Comparison of ENCODE assay signal across 10 cellular contexts in genomic region chr22:31287818-31288495, GRCh38. TPM values are rescaled to one million over a fixed set of nuclear protein-coding genes. Genes with fewer than 3 reads are reported as not detected.
DNase-seq lines count a peak whose midpoint lies in the region; ATAC-seq and TF ChIP-seq lines count a peak whose summit lies in the region.
"Had no signal": no experiment of that assay in that cellular context is flagged by ENCODE, and none has a peak within 500 bp of the region (broad histone marks: within the 10 kb centered on the region; RNA-seq: fewer than 3 reads in every experiment).

No MANE protein-coding gene starts in this region.

- H3K36me3 ChIP-seq in mucosa of rectum (ENCODE audit: control insufficient read depth in 2 of 2, insufficient read depth in 2 of 2, low read length in 2 of 2) (peaks cover 44 to 50% of the 10 kb centered on the region in 2 donors), vagina (peaks cover 0 to 40% of the 10 kb centered on the region in 2 donors)
- H3K36me3 ChIP-seq: cardiac muscle cell had no signal

- H3K27me3 ChIP-seq in mucosa of rectum (ENCODE audit: control insufficient read depth in 2 of 2, insufficient read depth in 2 of 2, low read length in 2 of 2) (no peaks in the 10 kb centered on the region), vagina (no peaks in the 10 kb centered on the region)
- H3K27me3 ChIP-seq: cardiac muscle cell had no signal

- H3K9me3 ChIP-seq in mucosa of rectum (ENCODE audit: control insufficient read depth in 2 of 2, low read length in 2 of 2) (no peaks in the 10 kb centered on the region), vagina (no peaks in the 10 kb centered on the region)

- H3K27ac ChIP-seq in mucosa of rectum (ENCODE audit: low read depth in 2 of 2, low read length in 2 of 2) (peak overlapping the region; percentile 97 to 99), vagina (peak overlapping the region; percentile 97)
- H3K27ac ChIP-seq: cardiac muscle cell had no signal

- peak overlapping the region in 1 of 2 donors; percentile 28 for H3K9ac ChIP-seq in mucosa of rectum (ENCODE audit: low read depth in 1 of 2, low read length in 2 of 2)

- no peaks in the 10 kb centered on the region for H3K9me3 Mint-ChIP-seq in stimulated activated naive CD8-positive, alpha-beta T cell treated with anti-CD3 and anti-CD28 coated beads, Interleukin-15, Interleukin-2, amounts not matched to agents 100 ng/mL and 50 ng/mL, for 24 hours
- H3K9me3 Mint-ChIP-seq in activated T-helper 1 cell treated with anti-CD3 and anti-CD28 coated beads, Interleukin-12 subunit alpha, Interleukin-12 subunit beta, Interleukin-2, Interleukin-4 antibody, amounts not matched to agents 30 ng/mL and 10 ng/mL and 1 ng/mL, durations not matched to agents 14 hours and 24 hours and 36 hours = no peaks in the 10 kb centered on the region
- no peaks in the 10 kb centered on the region for H3K9me3 Mint-ChIP-seq in HFFc6
- H3K9me3 Mint-ChIP-seq: GM23338 had no signal

- no peak for ATAC-seq in stimulated activated naive CD8-positive, alpha-beta T cell treated with anti-CD3 and anti-CD28 coated beads, Interleukin-15, Interleukin-2, amounts not matched to agents 100 U/mL and 50 U/mL, for 24 hours
- no peak for ATAC-seq in HG03571 (IDR thresholded peaks at IDR 0.05; ENCODE audit: unreplicated experiment)
- ATAC-seq: GM23338 had no signal

- H3K4me3 ChIP-seq in mucosa of rectum (ENCODE audit: low read length in 2 of 2) (no peak overlapping the region), vagina (no peak overlapping the region)
- H3K4me3 ChIP-seq: cardiac muscle cell, GM23338 had no signal

- H3K27me3 Mint-ChIP-seq in stimulated activated naive CD8-positive, alpha-beta T cell treated with anti-CD3 and anti-CD28 coated beads, Interleukin-15, Interleukin-2, amounts not matched to agents 100 ng/mL and 50 ng/mL, for 24 hours = no peaks in the 10 kb centered on the region
- H3K27me3 Mint-ChIP-seq in activated T-helper 1 cell treated with anti-CD3 and anti-CD28 coated beads, Interleukin-12 subunit alpha, Interleukin-12 subunit beta, Interleukin-2, Interleukin-4 antibody, amounts not matched to agents 30 ng/mL and 10 ng/mL and 1 ng/mL, durations not matched to agents 14 hours and 24 hours and 36 hours (ENCODE audit: insufficient read depth) = no peaks in the 10 kb centered on the region
- no peaks in the 10 kb centered on the region; the same call in 1 of the 2 replicates for H3K27me3 Mint-ChIP-seq in HFFc6 (ENCODE audit: insufficient read depth)

- TF ChIP-seq CTCF in vagina (IDR thresholded peaks at IDR 0.05) (no peak), HFFc6 (IDR thresholded peaks at IDR 0.05) (no peak)

- peak overlapping the region; percentile 96 for H3K4me3 Mint-ChIP-seq in stimulated activated naive CD8-positive, alpha-beta T cell treated with anti-CD3 and anti-CD28 coated beads, Interleukin-15, Interleukin-2, amounts not matched to agents 100 ng/mL and 50 ng/mL, for 24 hours
- H3K4me3 Mint-ChIP-seq in activated T-helper 1 cell treated with anti-CD3 and anti-CD28 coated beads, Interleukin-12 subunit alpha, Interleukin-12 subunit beta, Interleukin-2, Interleukin-4 antibody, amounts not matched to agents 30 ng/mL and 10 ng/mL and 1 ng/mL, durations not matched to agents 14 hours and 24 hours and 36 hours = peak overlapping the region; percentile 78
- no peak overlapping the region for H3K4me3 Mint-ChIP-seq in HFFc6
- H3K4me3 Mint-ChIP-seq: GM23338 had no signal

- no peak for DNase-seq in stimulated activated naive CD8-positive, alpha-beta T cell treated with anti-CD3 and anti-CD28 coated beads, Interleukin-15, Interleukin-2, amounts not matched to agents 100 U/mL and 50 U/mL, for 24 hours
- DNase-seq in activated T-helper 1 cell treated with anti-CD3 and anti-CD28 coated beads, Interleukin-12 subunit alpha, Interleukin-12 subunit beta, Interleukin-2, Interleukin-4 antibody, amounts not matched to agents 30 ng/mL and 10 ng/mL and 1 ng/mL, durations not matched to agents 14 hours and 24 hours and 36 hours (ENCODE audit: low spot score) = no peak
- DNase-seq in vagina (ENCODE audit: extremely low spot score in 2 of 2) (peak in 1 of 2 donors; percentile 78), NCI-H2081 treated with DMSO at 0.1 percent for 48 hours (lab: John Stamatoyannopoulos, UW) (no peak), HFFc6 (no peak)

- H3K4me1 Mint-ChIP-seq in stimulated activated naive CD8-positive, alpha-beta T cell treated with anti-CD3 and anti-CD28 coated beads, Interleukin-15, Interleukin-2, amounts not matched to agents 100 ng/mL and 50 ng/mL, for 24 hours (ENCODE audit: low read depth) = peaks cover 87% of the 10 kb centered on the region
- H3K4me1 Mint-ChIP-seq in activated T-helper 1 cell treated with anti-CD3 and anti-CD28 coated beads, Interleukin-12 subunit alpha, Interleukin-12 subunit beta, Interleukin-2, Interleukin-4 antibody, amounts not matched to agents 30 ng/mL and 10 ng/mL and 1 ng/mL, durations not matched to agents 14 hours and 24 hours and 36 hours (ENCODE audit: low read depth) = peaks cover 75% of the 10 kb centered on the region
- H3K4me1 Mint-ChIP-seq in HFFc6 (ENCODE audit: low read depth) = peaks cover 25% of the 10 kb centered on the region

- no peak for TF ChIP-seq POLR2A in vagina (IDR thresholded peaks at IDR 0.05)

- H3K27ac Mint-ChIP-seq in stimulated activated naive CD8-positive, alpha-beta T cell treated with anti-CD3 and anti-CD28 coated beads, Interleukin-15, Interleukin-2, amounts not matched to agents 100 ng/mL and 50 ng/mL, for 24 hours = peak overlapping the region; percentile 96
- peak overlapping the region; percentile 85 for H3K27ac Mint-ChIP-seq in activated T-helper 1 cell treated with anti-CD3 and anti-CD28 coated beads, Interleukin-12 subunit alpha, Interleukin-12 subunit beta, Interleukin-2, Interleukin-4 antibody, amounts not matched to agents 30 ng/mL and 10 ng/mL and 1 ng/mL, durations not matched to agents 14 hours and 24 hours and 36 hours
- H3K27ac Mint-ChIP-seq in HFFc6 = no peak overlapping the region
- H3K27ac Mint-ChIP-seq: GM23338 had no signal

- intact Hi-C loops in activated T-helper 1 cell treated with anti-CD3 and anti-CD28 coated beads, Interleukin-12 subunit alpha, Interleukin-12 subunit beta, Interleukin-2, Interleukin-4 antibody, amounts not matched to agents 30 ng/mL and 10 ng/mL and 1 ng/mL, durations not matched to agents 14 hours and 24 hours and 36 hours (cut with micrococcal nuclease) = no loop called here
- intact Hi-C loops in vagina (cut with DNase I) = no loop called here

- H3K4me1 ChIP-seq in mucosa of rectum (ENCODE audit: control insufficient read depth in 2 of 2, insufficient read depth in 2 of 2, low read length in 2 of 2) (peaks cover 15 to 24% of the 10 kb centered on the region in 2 donors), vagina (peaks cover 42% of the 10 kb centered on the region)

- H3K36me3 Mint-ChIP-seq in stimulated activated naive CD8-positive, alpha-beta T cell treated with anti-CD3 and anti-CD28 coated beads, Interleukin-15, Interleukin-2, amounts not matched to agents 100 ng/mL and 50 ng/mL, for 24 hours (ENCODE audit: low read depth) = peaks cover 3% of the 10 kb centered on the region
- H3K36me3 Mint-ChIP-seq in activated T-helper 1 cell treated with anti-CD3 and anti-CD28 coated beads, Interleukin-12 subunit alpha, Interleukin-12 subunit beta, Interleukin-2, Interleukin-4 antibody, amounts not matched to agents 30 ng/mL and 10 ng/mL and 1 ng/mL, durations not matched to agents 14 hours and 24 hours and 36 hours (ENCODE audit: low read depth) = peaks cover 35% of the 10 kb centered on the region
- H3K36me3 Mint-ChIP-seq in HFFc6 (ENCODE audit: low read depth) = peaks cover 7% of the 10 kb centered on the region; the same call in 1 of the 2 replicates

RNA-seq across cellular contexts. Expression of gene PIK3IP1, which starts 4.3 kb away (rescaled TPM):
- 11.1 and 12.3 TPM in 2 replicates for total RNA-seq in activated T-helper 1 cell treated with anti-CD3 and anti-CD28 coated beads, Interleukin-12 subunit alpha, Interleukin-12 subunit beta, Interleukin-2, Interleukin-4 antibody, amounts not matched to agents 30 ng/mL and 10 ng/mL and 1 ng/mL, durations not matched to agents 14 hours and 24 hours and 36 hours
- total RNA-seq in vagina = 32.4 TPM
- total RNA-seq in HFFc6 (2021; fragmentation: NEBNext Ultra II Directional; extraction: Animal tissue kit (Norgen Biotek cat#: 25700)) = 10 to 100 TPM in 1 of 6 experiments, 1 to 10 TPM in 5; 8.3 to 11.3 (median 8.9) TPM

RNA-seq across cellular contexts. Expression of gene PATZ1, which starts 58.2 kb away (rescaled TPM):
- 29.5 and 31.5 TPM in 2 replicates for total RNA-seq in activated T-helper 1 cell treated with anti-CD3 and anti-CD28 coated beads, Interleukin-12 subunit alpha, Interleukin-12 subunit beta, Interleukin-2, Interleukin-4 antibody, amounts not matched to agents 30 ng/mL and 10 ng/mL and 1 ng/mL, durations not matched to agents 14 hours and 24 hours and 36 hours
- 18.4 TPM for total RNA-seq in vagina
- 10 to 100 TPM; 12.4 to 16.0 (median 13.9) TPM for total RNA-seq in HFFc6 (2021; fragmentation: NEBNext Ultra II Directional; extraction: Animal tissue kit (Norgen Biotek cat#: 25700))
